18 cellular contexts compared by ENCODE assay signal in the genomic region with DNA sequence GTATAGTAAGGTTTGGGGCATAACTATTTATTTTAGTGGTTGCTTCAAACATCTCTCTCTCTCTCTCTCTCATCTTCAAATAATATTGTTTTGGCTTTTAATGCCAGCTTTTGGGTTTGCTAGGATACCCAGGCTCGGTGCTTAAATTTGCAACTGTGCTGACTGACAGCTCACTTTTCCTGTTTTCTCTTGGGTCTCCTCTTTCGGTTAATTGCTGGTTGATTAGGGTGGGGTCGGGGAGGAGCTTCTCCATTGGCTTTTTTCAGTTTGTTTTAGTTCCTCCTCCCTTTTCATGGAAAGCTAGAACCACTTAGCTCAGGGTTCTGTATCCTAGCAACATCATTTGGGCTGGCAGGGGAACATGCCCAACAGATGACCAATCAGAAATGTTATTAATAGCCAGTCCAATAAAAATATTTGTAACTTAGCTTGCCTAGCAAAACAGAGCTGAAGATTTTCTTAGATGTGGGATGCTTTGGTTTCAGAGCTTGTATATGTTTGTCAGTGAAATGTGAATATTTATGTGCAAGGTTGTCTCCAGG. TPM values are rescaled to one million over a fixed set of nuclear protein-coding genes. Genes with fewer than 3 reads are reported as not detected.
A peak's percentile ranks its signal among the peaks of the same experiment; 100 is the strongest.
DNase-seq lines count a peak whose midpoint lies in the region; ATAC-seq and TF ChIP-seq lines count a peak whose summit lies in the region.
"Had no signal": no experiment of that assay in that cellular context is flagged by ENCODE, and none has a peak within 500 bp of the region (broad histone marks: within the 10 kb centered on the region; RNA-seq: fewer than 3 reads in every experiment).

No MANE protein-coding gene starts in this region.

- no peaks in the 10 kb centered on the region for H3K36me3 Mint-ChIP-seq in brain

- peaks cover 33% of the 10 kb centered on the region for H3K4me1 Mint-ChIP-seq in brain

- intact Hi-C loops in left ventricle myocardium inferior (cut with micrococcal nuclease) = no loop called here

- no peaks in the 10 kb centered on the region for H3K9me3 ChIP-seq in left ventricle myocardium inferior (replicated peaks)
- H3K9me3 ChIP-seq: Caco-2, Peyer's patch had no signal

- H3K4me3 ChIP-seq in left ventricle myocardium inferior = no peak overlapping the region
- H3K4me3 ChIP-seq: Peyer's patch had no signal

- H3K27ac Mint-ChIP-seq in brain = peak overlapping the region in 3 of 5 experiments; percentile 35 to 76 (median 70)

- no peak for ATAC-seq in activated CD4-positive, CD25-positive, alpha-beta regulatory T cell treated with anti-CD3 and anti-CD28 coated beads, Interleukin-2, amount 50 U/mL, for 24 hours
- ATAC-seq: Right ventricle myocardium inferior, SK-N-SH treated with all-trans-retinoic acid at 6 μM for 48 hours had no signal

- H3K36me3 ChIP-seq in left ventricle myocardium inferior = no peaks in the 10 kb centered on the region
- H3K36me3 ChIP-seq: Peyer's patch had no signal

- peaks cover 98% of the 10 kb centered on the region for H3K27me3 Mint-ChIP-seq in brain

- DNase-seq in NCI-H1105 treated with DMSO at 0.1 percent for 48 hours (lab: John Stamatoyannopoulos, UW) (peak; percentile 89), NCI-H69 (lab: John Stamatoyannopoulos, UW) (peak; percentile 96), retina (peak; percentile 12), left ventricle myocardium inferior (no peak), anterior cingulate cortex (lab: John Stamatoyannopoulos, UW) (no peak)
- DNase-seq: Caco-2, DMS53, KBM-7, NCI-H187 treated with DMSO at 0.1 percent for 48 hours, Peyer's patch, T-helper 1 cell had no signal

- H3K27me3 ChIP-seq in left ventricle myocardium inferior (ENCODE audit: low read depth) = peaks cover 100% of the 10 kb centered on the region

- no peak overlapping the region for H3K27ac ChIP-seq in left ventricle myocardium inferior (replicated peaks)
- H3K27ac ChIP-seq: C4-2B, Peyer's patch had no signal

- peaks cover 0 to 4% (median 0%) of the 10 kb centered on the region in 5 experiments for H3K9me3 Mint-ChIP-seq in brain

- no peaks in the 10 kb centered on the region for H3K4me1 ChIP-seq in left ventricle myocardium inferior
- H3K4me1 ChIP-seq: Caco-2, Peyer's patch had no signal

- TF ChIP-seq CTCF in brain (conservative IDR thresholded peaks at IDR 0.05) (no peak), left ventricle myocardium inferior (IDR thresholded peaks at IDR 0.05; ENCODE audit: borderline replicate concordance) (no peak)

- H3K4me3 Mint-ChIP-seq in brain = peak overlapping the region in 3 of 5 experiments; percentile 49 to 74 (median 61)

RNA-seq across cellular contexts. Expression of gene TFAP2B, which starts 11.3 kb away (rescaled TPM):
- polyA plus RNA-seq in brain (ENCODE audit: insufficient read depth, low read depth, low replicate concordance) = not detected
- total RNA-seq in left ventricle myocardium inferior = not detected
- total RNA-seq: Caco-2, H1, NCI-H460, Peyer's patch had no signal
- polyA plus RNA-seq: H1 had no signal

Comparison
In these comparisons a context has a peak if more than half of its experiments do, and no peak if none do; other contexts are left out.
1. DNase-seq: peak in NCI-H1105 treated with DMSO at 0.1 percent for 48 hours (single experiment), NCI-H69 (single experiment) and retina (single experiment); none in left ventricle myocardium inferior (single experiment) and anterior cingulate cortex (0 of 58).